17 cellular contexts compared by ENCODE assay signal in the genomic region with DNA sequence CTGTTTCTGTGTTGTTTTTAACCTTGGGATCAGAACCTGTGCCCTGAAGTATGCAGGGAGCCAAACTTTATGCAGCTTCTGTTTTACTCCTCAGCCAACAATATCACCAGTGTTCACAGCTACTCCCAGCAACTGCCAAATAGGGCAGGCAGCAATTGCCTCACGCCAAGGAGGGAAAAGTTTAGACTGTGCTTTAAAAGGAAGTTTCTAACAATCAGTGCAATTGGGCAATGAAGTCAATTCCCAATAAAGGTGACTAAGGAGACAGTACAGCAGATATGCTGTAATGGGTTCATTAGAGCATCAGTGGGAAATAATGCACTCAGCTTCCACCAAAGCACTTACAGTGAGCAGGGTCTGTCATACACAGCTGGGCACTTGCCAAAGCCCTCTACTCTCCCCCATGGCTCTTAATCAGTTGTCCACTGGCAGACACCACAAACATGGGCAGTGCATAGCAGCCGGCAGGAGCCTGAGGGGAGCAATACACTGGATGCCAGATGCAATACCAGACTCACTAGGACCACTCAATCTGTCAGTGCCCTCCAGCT. TPM values are rescaled to one million over a fixed set of nuclear protein-coding genes. Genes with fewer than 3 reads are reported as not detected.
DNase-seq lines count a peak whose midpoint lies in the region; ATAC-seq and TF ChIP-seq lines count a peak whose summit lies in the region.
"Had no signal": no experiment of that assay in that cellular context is flagged by ENCODE, and none has a peak within 500 bp of the region (broad histone marks: within the 10 kb centered on the region; RNA-seq: fewer than 3 reads in every experiment).

No MANE protein-coding gene starts in this region.

- DNase-seq in NCI-H1694 (lab: John Stamatoyannopoulos, UW), result peak; percentile 88
- no peak for DNase-seq in NCI-H1694 treated with DMSO at 0.1 percent for 48 hours (lab: John Stamatoyannopoulos, UW)
- peak in 17 of 61 donors; percentile 9 to 47 (median 24) for DNase-seq in caudate nucleus (lab: John Stamatoyannopoulos, UW)
- DNase-seq in lower lobe of right lung, result no peak
- no peak for DNase-seq in activated T-helper 2 cell treated with anti-CD3 and anti-CD28 coated beads, Interferon-gamma antibody, Interleukin-2, Interleukin-4, amounts not matched to agents 10 μg/mL and 5 μg/mL and 100 μg/mL, durations not matched to agents 14 hours and 24 hours and 36 hours (ENCODE audit: low spot score)
- DNase-seq: activated T-cell treated with anti-CD3 and anti-CD28 coated beads, Interleukin-2, amount 50 U/mL, for 48 hours; erythroblast; islet precursor cell; Kasumi-1; NCI-H526; stimulated activated CD4-positive, alpha-beta T cell treated with anti-CD3 and anti-CD28 coated beads, Interleukin-2, amount 100 ng/mL, for 48 hours had no signal

- no peak overlapping the region for H3K27ac Mint-ChIP-seq in activated T-helper 2 cell treated with anti-CD3 and anti-CD28 coated beads, Interferon-gamma antibody, Interleukin-2, Interleukin-4, amounts not matched to agents 10 μg/mL and 5 μg/mL and 100 μg/mL, durations not matched to agents 14 hours and 24 hours and 36 hours

- no peaks in the 10 kb centered on the region for H3K9me3 Mint-ChIP-seq in activated T-helper 2 cell treated with anti-CD3 and anti-CD28 coated beads, Interferon-gamma antibody, Interleukin-2, Interleukin-4, amounts not matched to agents 10 μg/mL and 5 μg/mL and 100 μg/mL, durations not matched to agents 14 hours and 24 hours and 36 hours

- H3K36me3 ChIP-seq in lower lobe of right lung, result no peaks in the 10 kb centered on the region
- H3K36me3 ChIP-seq: suprapubic skin had no signal

- no peak overlapping the region for H3K4me3 Mint-ChIP-seq in activated T-helper 2 cell treated with anti-CD3 and anti-CD28 coated beads, Interferon-gamma antibody, Interleukin-2, Interleukin-4, amounts not matched to agents 10 μg/mL and 5 μg/mL and 100 μg/mL, durations not matched to agents 14 hours and 24 hours and 36 hours (ENCODE audit: low read depth)

- H3K4me3 ChIP-seq in lower lobe of right lung, result no peak overlapping the region
- H3K4me3 ChIP-seq: GM12878, suprapubic skin had no signal

- ATAC-seq in lower lobe of right lung, result peak; percentile 51 to 61
- no peak for ATAC-seq in HG02870 (IDR thresholded peaks at IDR 0.05; ENCODE audit: unreplicated experiment)
- no peak for ATAC-seq in GM21447 (IDR thresholded peaks at IDR 0.05; ENCODE audit: unreplicated experiment)
- ATAC-seq: GM12878 had no signal

- intact Hi-C loops in lower lobe of right lung (cut with DNase I), result no loop called here
- intact Hi-C loops in activated T-helper 2 cell treated with anti-CD3 and anti-CD28 coated beads, Interferon-gamma antibody, Interleukin-2, Interleukin-4, amounts not matched to agents 10 μg/mL and 5 μg/mL and 100 μg/mL, durations not matched to agents 14 hours and 24 hours and 36 hours (cut with micrococcal nuclease), result no loop called here

- TF ChIP-seq CTCF in lower lobe of right lung (IDR thresholded peaks at IDR 0.05), result no peak

- peaks cover 9% of the 10 kb centered on the region for H3K27me3 Mint-ChIP-seq in activated T-helper 2 cell treated with anti-CD3 and anti-CD28 coated beads, Interferon-gamma antibody, Interleukin-2, Interleukin-4, amounts not matched to agents 10 μg/mL and 5 μg/mL and 100 μg/mL, durations not matched to agents 14 hours and 24 hours and 36 hours (ENCODE audit: low read depth)

- peaks cover 6% of the 10 kb centered on the region for H3K4me1 ChIP-seq in lower lobe of right lung

- no peaks in the 10 kb centered on the region for H3K9me3 ChIP-seq in lower lobe of right lung
- H3K9me3 ChIP-seq: suprapubic skin had no signal

- no peaks in the 10 kb centered on the region for H3K27me3 ChIP-seq in lower lobe of right lung (ENCODE audit: low read depth)
- H3K27me3 ChIP-seq: suprapubic skin had no signal

- H3K4me1 Mint-ChIP-seq in activated T-helper 2 cell treated with anti-CD3 and anti-CD28 coated beads, Interferon-gamma antibody, Interleukin-2, Interleukin-4, amounts not matched to agents 10 μg/mL and 5 μg/mL and 100 μg/mL, durations not matched to agents 14 hours and 24 hours and 36 hours (ENCODE audit: low read depth), result no peaks in the 10 kb centered on the region

- H3K27ac ChIP-seq in caudate nucleus (ENCODE audit: low read depth, low read length) (peak overlapping the region; percentile 39), lower lobe of right lung (no peak overlapping the region), temporal lobe (ENCODE audit: low read depth, low read length) (peak overlapping the region; percentile 45)
- H3K27ac ChIP-seq: suprapubic skin had no signal

- H3K36me3 Mint-ChIP-seq in activated T-helper 2 cell treated with anti-CD3 and anti-CD28 coated beads, Interferon-gamma antibody, Interleukin-2, Interleukin-4, amounts not matched to agents 10 μg/mL and 5 μg/mL and 100 μg/mL, durations not matched to agents 14 hours and 24 hours and 36 hours (ENCODE audit: low read depth), result no peaks in the 10 kb centered on the region

RNA-seq across cellular contexts. Expression of a gene that starts 19.3 kb away (rescaled TPM):
- total RNA-seq in lower lobe of right lung (2.0 TPM), temporal lobe (29.7 TPM)
- total RNA-seq in activated T-helper 2 cell treated with anti-CD3 and anti-CD28 coated beads, Interferon-gamma antibody, Interleukin-2, Interleukin-4, amounts not matched to agents 10 μg/mL and 5 μg/mL and 100 μg/mL, durations not matched to agents 14 hours and 24 hours and 36 hours, result 0.18 TPM in 1 of 2 replicates, not detected in the other
- total RNA-seq: A172 had no signal

Comparison
In these comparisons a context has a peak if more than half of its experiments do, and no peak if none do; other contexts are left out.
1. ATAC-seq: peak in lower lobe of right lung (2 of 2); none in HG02870 (single experiment) and GM21447 (single experiment).
2. RNA of a gene that starts 19.3 kb away (total RNA-seq): 29.7 TPM in temporal lobe (single experiment); 2.0 TPM in lower lobe of right lung (single experiment) and 0.18 TPM in activated T-helper 2 cell treated with anti-CD3 and anti-CD28 coated beads, Interferon-gamma antibody, Interleukin-2, Interleukin-4, amounts not matched to agents 10 μg/mL and 5 μg/mL and 100 μg/mL, durations not matched to agents 14 hours and 24 hours and 36 hours; every median in the first group is over 10 times any median in the second.